ENCODE assay signal across 14 cellular contexts in the genomic region with DNA sequence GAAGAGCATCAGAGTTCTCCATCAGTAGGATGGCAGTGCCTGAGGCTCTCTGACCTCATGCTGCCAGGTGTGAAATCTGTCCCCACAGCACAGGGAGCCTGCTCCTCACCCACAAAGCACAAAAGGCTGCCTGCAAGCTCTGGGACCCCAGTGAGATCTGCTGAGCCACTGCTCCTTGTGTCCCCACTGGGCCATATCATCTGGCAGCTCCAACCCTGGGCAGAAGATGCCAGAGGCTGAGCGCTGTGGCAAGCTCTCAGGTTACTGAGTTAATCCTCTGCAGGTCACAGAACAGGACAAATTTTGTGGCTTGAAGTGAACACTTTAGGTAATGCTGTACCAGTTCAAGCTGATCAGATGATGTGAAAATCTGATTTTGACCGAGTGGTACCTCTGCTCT. TPM values are rescaled to one million over a fixed set of nuclear protein-coding genes. Genes with fewer than 3 reads are reported as not detected.
A peak's percentile ranks its signal among the peaks of the same experiment; 100 is the strongest.
DNase-seq lines count a peak whose midpoint lies in the region; ATAC-seq and TF ChIP-seq lines count a peak whose summit lies in the region.
"Had no signal": no experiment of that assay in that cellular context is flagged by ENCODE, and none has a peak within 500 bp of the region (broad histone marks: within the 10 kb centered on the region; RNA-seq: fewer than 3 reads in every experiment).

No MANE protein-coding gene starts in this region.

- no peak overlapping the region for H4K8ac ChIP-seq in trophoblast cell (ENCODE audit: low read depth, low read length)

- TF ChIP-seq POLR2A in vagina (IDR thresholded peaks at IDR 0.05), result no peak

- no peak overlapping the region for H2BK12ac ChIP-seq in trophoblast cell (ENCODE audit: low read length)

- intact Hi-C loops in vagina (cut with DNase I), result no loop called here

- H3K9me3 ChIP-seq in trophoblast cell (ENCODE audit: insufficient read depth, low read depth, low read length) (no peaks in the 10 kb centered on the region), vagina (no peaks in the 10 kb centered on the region)
- H3K9me3 ChIP-seq: HAP-1 had no signal

- H3K4me2 ChIP-seq in trophoblast cell (ENCODE audit: low read length), result no peak overlapping the region

- peak overlapping the region; percentile 32 for H2AFZ ChIP-seq in trophoblast cell (ENCODE audit: insufficient read depth, low read length, poor library complexity)

- no peak overlapping the region for H3K27ac Mint-ChIP-seq in activated CD8-positive, alpha-beta memory T cell treated with anti-CD3 and anti-CD28 coated beads, Interleukin-2, amount 10 ng/mL, durations not matched to agents 7 days and 5 days
- H3K27ac Mint-ChIP-seq: activated naive CD8-positive, alpha-beta T cell treated with anti-CD3 and anti-CD28 coated beads, Interleukin-2, amount 10 ng/mL, durations not matched to agents 7 days and 5 days; stimulated activated memory B cell treated with anti-CD40 and anti-IgM and Interleukin-4, amounts not matched to agents 10 μg/mL and 1 μg/mL and 100 μg/mL, for 72 hours had no signal

- no peaks in the 10 kb centered on the region for H3K36me3 Mint-ChIP-seq in activated CD8-positive, alpha-beta memory T cell treated with anti-CD3 and anti-CD28 coated beads, Interleukin-2, amount 10 ng/mL, durations not matched to agents 7 days and 5 days

- no peak overlapping the region for H3K23ac ChIP-seq in trophoblast cell (ENCODE audit: low read length)

- H3K4me3 ChIP-seq in trophoblast cell (ENCODE audit: low read depth, low read length) (no peak overlapping the region), vagina (no peak overlapping the region)
- H3K4me3 ChIP-seq: HAP-1 had no signal

- no peaks in the 10 kb centered on the region for H3K27me3 Mint-ChIP-seq in activated CD8-positive, alpha-beta memory T cell treated with anti-CD3 and anti-CD28 coated beads, Interleukin-2, amount 10 ng/mL, durations not matched to agents 7 days and 5 days
- H3K27me3 Mint-ChIP-seq: activated naive CD8-positive, alpha-beta T cell treated with anti-CD3 and anti-CD28 coated beads, Interleukin-2, amount 10 ng/mL, durations not matched to agents 7 days and 5 days; stimulated activated memory B cell treated with anti-CD40 and anti-IgM and Interleukin-4, amounts not matched to agents 10 μg/mL and 1 μg/mL and 100 μg/mL, for 72 hours had no signal

- CTCF ChIA-PET in activated CD8-positive, alpha-beta memory T cell treated with anti-CD3 and anti-CD28 coated beads, Interleukin-2, amount 10 ng/mL, durations not matched to agents 7 days and 5 days (lab: Charles Lee), result no interaction called here

- H3K27me3 ChIP-seq in layer of hippocampus (ENCODE audit: control insufficient read depth, insufficient read depth, low read length) (no peaks in the 10 kb centered on the region), trophoblast cell (ENCODE audit: insufficient read depth, low read length) (no peaks in the 10 kb centered on the region), vagina (no peaks in the 10 kb centered on the region)

- H4K91ac ChIP-seq in trophoblast cell (ENCODE audit: low read depth, low read length), result no peak overlapping the region

- peaks cover 2% of the 10 kb centered on the region for H3K79me1 ChIP-seq in trophoblast cell (ENCODE audit: low read length)

- H4K12ac ChIP-seq in trophoblast cell (ENCODE audit: low read depth, low read length), result no peak overlapping the region

- H3K4me1 ChIP-seq in trophoblast cell (ENCODE audit: control insufficient read depth in 1 of 2, insufficient read depth in 2 of 2, low read length in 2 of 2) (peaks cover 11 to 13% of the 10 kb centered on the region in 2 experiments), vagina (peaks cover 60% of the 10 kb centered on the region)

- peak overlapping the region; percentile 80 for H3K27ac ChIP-seq in layer of hippocampus (ENCODE audit: low read depth, low read length)
- H3K27ac ChIP-seq in trophoblast cell (ENCODE audit: low read depth, low read length), result no peak overlapping the region
- H3K27ac ChIP-seq in vagina, result peak overlapping the region; percentile 56
- H3K27ac ChIP-seq: WERI-Rb-1 had no signal

- peaks cover 32 to 49% of the 10 kb centered on the region in 2 experiments for H3K36me3 ChIP-seq in trophoblast cell (ENCODE audit: control insufficient read depth in 1 of 2, insufficient read depth in 2 of 2, low read length in 2 of 2)
- H3K36me3 ChIP-seq in vagina, result peaks cover 0 to 10% of the 10 kb centered on the region in 2 donors

- H2BK120ac ChIP-seq in trophoblast cell (ENCODE audit: insufficient read depth, low read length, poor library complexity), result no peak overlapping the region

- WGBS in trophoblast cell (ENCODE audit: extremely low coverage, insufficient coverage, insufficient read length), result no CpG with 5 or more reads among the region's 2 CpGs

- no peak for TF ChIP-seq CTCF in vagina (IDR thresholded peaks at IDR 0.05)

- no peak overlapping the region for H2BK5ac ChIP-seq in trophoblast cell (ENCODE audit: low read depth, low read length, poor library complexity)

- H2AK5ac ChIP-seq in trophoblast cell (ENCODE audit: low read length), result no peak overlapping the region

- no peaks in the 10 kb centered on the region for H3K4me1 Mint-ChIP-seq in activated CD8-positive, alpha-beta memory T cell treated with anti-CD3 and anti-CD28 coated beads, Interleukin-2, amount 10 ng/mL, durations not matched to agents 7 days and 5 days
- H3K4me1 Mint-ChIP-seq: activated naive CD8-positive, alpha-beta T cell treated with anti-CD3 and anti-CD28 coated beads, Interleukin-2, amount 10 ng/mL, durations not matched to agents 7 days and 5 days; stimulated activated memory B cell treated with anti-CD40 and anti-IgM and Interleukin-4, amounts not matched to agents 10 μg/mL and 1 μg/mL and 100 μg/mL, for 72 hours had no signal

- H3K14ac ChIP-seq in trophoblast cell (ENCODE audit: low read length), result no peak overlapping the region

- H3K18ac ChIP-seq in trophoblast cell (ENCODE audit: low read length), result no peak overlapping the region

- no peaks in the 10 kb centered on the region for H3K9me3 Mint-ChIP-seq in activated CD8-positive, alpha-beta memory T cell treated with anti-CD3 and anti-CD28 coated beads, Interleukin-2, amount 10 ng/mL, durations not matched to agents 7 days and 5 days (ENCODE audit: low read depth)
- H3K9me3 Mint-ChIP-seq: activated naive CD8-positive, alpha-beta T cell treated with anti-CD3 and anti-CD28 coated beads, Interleukin-2, amount 10 ng/mL, durations not matched to agents 7 days and 5 days; stimulated activated memory B cell treated with anti-CD40 and anti-IgM and Interleukin-4, amounts not matched to agents 10 μg/mL and 1 μg/mL and 100 μg/mL, for 72 hours had no signal

- DNase-seq in activated CD8-positive, alpha-beta memory T cell treated with anti-CD3 and anti-CD28 coated beads, Interleukin-2, amount 10 ng/mL, durations not matched to agents 7 days and 5 days, result peak; percentile 7
- DNase-seq in activated CD8-positive, alpha-beta memory T cell treated with anti-CD3 and anti-CD28 coated beads, Interleukin-2, amount 50 U/mL, for 48 hours, result no peak
- DNase-seq in trophoblast cell (no peak), vagina (ENCODE audit: extremely low spot score in 2 of 2) (no peak), DMS114 treated with DMSO at 0.1 percent for 48 hours (lab: John Stamatoyannopoulos, UW; ENCODE audit: unreplicated experiment) (no peak), AML-193 (lab: John Stamatoyannopoulos, UW) (no peak), NCI-H446 (lab: John Stamatoyannopoulos, UW) (no peak)
- DNase-seq: activated naive CD8-positive, alpha-beta T cell treated with anti-CD3 and anti-CD28 coated beads, Interleukin-2, amount 10 ng/mL, durations not matched to agents 7 days and 5 days; COR-L47; stimulated activated CD4-positive, alpha-beta T cell treated with anti-CD3 and anti-CD28 coated beads, Interleukin-4, amount 100 ng/mL, for 4 hours; WERI-Rb-1 had no signal

- no peak overlapping the region for H3K4me3 Mint-ChIP-seq in activated CD8-positive, alpha-beta memory T cell treated with anti-CD3 and anti-CD28 coated beads, Interleukin-2, amount 10 ng/mL, durations not matched to agents 7 days and 5 days
- H3K4me3 Mint-ChIP-seq: activated naive CD8-positive, alpha-beta T cell treated with anti-CD3 and anti-CD28 coated beads, Interleukin-2, amount 10 ng/mL, durations not matched to agents 7 days and 5 days; stimulated activated memory B cell treated with anti-CD40 and anti-IgM and Interleukin-4, amounts not matched to agents 10 μg/mL and 1 μg/mL and 100 μg/mL, for 72 hours had no signal

- H3K9ac ChIP-seq in trophoblast cell (ENCODE audit: low read length), result no peak overlapping the region

- ATAC-seq in activated CD8-positive, alpha-beta memory T cell treated with anti-CD3 and anti-CD28 coated beads, Interleukin-2, amount 10 ng/mL, durations not matched to agents 7 days and 5 days, result no peak
- ATAC-seq: stimulated activated memory B cell treated with anti-CD40 and anti-IgM and Interleukin-4, amounts not matched to agents 10 μg/mL and 1 μg/mL and 100 μg/mL, for 72 hours had no signal

- no peak overlapping the region for H3K4ac ChIP-seq in trophoblast cell (ENCODE audit: low read depth, low read length)

- peaks cover 1% of the 10 kb centered on the region for H3K79me2 ChIP-seq in trophoblast cell (ENCODE audit: control insufficient read depth, insufficient read depth, low read length, poor library complexity)

RNA-seq across cellular contexts. Expression of gene ERN1, which starts 26.7 kb away (rescaled TPM):
- total RNA-seq in activated CD8-positive, alpha-beta memory T cell treated with anti-CD3 and anti-CD28 coated beads, Interleukin-2, amount 10 ng/mL, durations not matched to agents 7 days and 5 days, result 10 to 100 TPM; 21.7 to 22.9 TPM
- 16.3 and 17.4 TPM in 2 replicates for polyA plus RNA-seq in trophoblast cell (2013)
- total RNA-seq in vagina, result 31.4 TPM
